21 cellular contexts compared by ENCODE assay signal in genomic region chr5:30502277-30502676, GRCh38.
DNase-seq lines count a peak whose midpoint lies in the region; ATAC-seq and TF ChIP-seq lines count a peak whose summit lies in the region.
"Had no signal": no experiment of that assay in that cellular context is flagged by ENCODE, and none has a peak within 500 bp of the region (broad histone marks: within the 10 kb centered on the region; RNA-seq: fewer than 3 reads in every experiment).

No MANE protein-coding gene starts in this region.

- ATAC-seq in GM18511 (IDR thresholded peaks at IDR 0.05; ENCODE audit: unreplicated experiment) = no peak
- ATAC-seq: heart right ventricle, natural killer cell had no signal

- DNase-seq in HT1080 (ENCODE audit: low read depth) (peak; percentile 82), RWPE1 (ENCODE audit: low spot score) (peak; percentile 13), epithelial cell of esophagus (ENCODE audit: low read depth) (peak; percentile 51), renal cortical epithelial cell (ENCODE audit: low read depth) (peak; percentile 92), EL (no peak), NCI-H128 (lab: John Stamatoyannopoulos, UW; ENCODE audit: unreplicated experiment) (no peak)
- DNase-seq: activated CD4-positive, alpha-beta T cell treated with anti-CD3 and anti-CD28 coated beads, Interleukin-2, amount 10 ng/mL, durations not matched to agents 24 days and 14 days; activated CD8-positive, alpha-beta memory T cell treated with anti-CD3 and anti-CD28 coated beads, Interleukin-2, amount 50 U/mL, for 4 hours; activated gamma-delta T cell; aorta; Caco-2; dorsolateral prefrontal cortex; heart right ventricle; mesendoderm; natural killer cell; NCI-H2029; NCI-H510A treated with DMSO at 0.1 percent for 48 hours; spleen; testis had no signal

- no peak overlapping the region for H3K4me3 ChIP-seq in epithelial cell of esophagus (ENCODE audit: low read length)
- H3K4me3 ChIP-seq: dorsolateral prefrontal cortex, esophagus muscularis mucosa, heart right ventricle, spleen, testis had no signal

- POLR2A ChIA-PET in RWPE1 (lab: Yijun Ruan, JAX; ENCODE audit: low non-redundant PET) = no interaction called here

- TF ChIP-seq CTCF in RWPE1 (conservative IDR thresholded peaks at IDR 0.05; ENCODE audit: low read depth) = no peak
- TF ChIP-seq CTCF in epithelial cell of esophagus (IDR thresholded peaks at IDR 0.05; ENCODE audit: insufficient read depth, low read depth, low read length, missing control alignments) = no peak

- no peak overlapping the region for H3K27ac ChIP-seq in RWPE1
- H3K27ac ChIP-seq: dorsolateral prefrontal cortex, esophagus muscularis mucosa, heart right ventricle, spleen, testis had no signal

- CTCF ChIA-PET in RWPE1 (lab: Yijun Ruan, JAX) = no interaction called here

Comparison
In these comparisons a context has a peak if more than half of its experiments do, and no peak if none do; other contexts are left out.
1. DNase-seq: peak in HT1080 (single experiment), RWPE1 (single experiment), epithelial cell of esophagus (single experiment) and renal cortical epithelial cell (single experiment); none in EL (single experiment) and NCI-H128 (single experiment).